ENCODE assay signal across 28 cellular contexts in genomic region chr9:68672625-68673024, GRCh38. TPM values are rescaled to one million over a fixed set of nuclear protein-coding genes. Genes with fewer than 3 reads are reported as not detected.
"Had no signal": no experiment of that assay in that cellular context is flagged by ENCODE, and none has a peak within 500 bp of the region (broad histone marks: within the 10 kb centered on the region; RNA-seq: fewer than 3 reads in every experiment).

No MANE protein-coding gene starts in this region.

- H3K27ac ChIP-seq: ascending aorta, breast epithelium, cardiac muscle cell, colonic mucosa, dorsolateral prefrontal cortex, esophagus muscularis mucosa, foreskin keratinocyte, gastrocnemius medialis had no signal

- H3K27ac Mint-ChIP-seq: activated CD4-positive, alpha-beta T cell treated with anti-CD3 and anti-CD28 coated beads for 36 hours; activated CD8-positive, alpha-beta T cell treated with anti-CD3 and anti-CD28 coated beads for 36 hours; activated naive CD4-positive, alpha-beta T cell treated with anti-CD3 and anti-CD28 coated beads, Interleukin-2, amount 10 ng/mL, durations not matched to agents 7 days and 5 days; activated naive CD4-positive, alpha-beta T cell treated with anti-CD3 and anti-CD28 coated beads, Interleukin-2, amount 50 U/mL, for 72 hours; activated naive CD8-positive, alpha-beta T cell treated with anti-CD3 and anti-CD28 coated beads, Interleukin-2, amount 10 ng/mL, durations not matched to agents 7 days and 5 days; brain; endodermal cell had no signal

- ATAC-seq: activated CD4-positive, alpha-beta T cell treated with anti-CD3 and anti-CD28 coated beads for 36 hours; activated CD8-positive, alpha-beta T cell treated with anti-CD3 and anti-CD28 coated beads for 36 hours; activated T-cell treated with anti-CD3 and anti-CD28 coated beads, Interleukin-2, amount 50 U/mL, for 4 hours; foreskin keratinocyte; gastrocnemius medialis had no signal

- H3K4me3 Mint-ChIP-seq: activated CD4-positive, alpha-beta T cell treated with anti-CD3 and anti-CD28 coated beads for 36 hours; activated CD4-positive, alpha-beta T cell treated with anti-CD3 and anti-CD28 coated beads, Interleukin-2, amount 10 ng/mL, durations not matched to agents 7 days and 5 days; activated CD8-positive, alpha-beta T cell treated with anti-CD3 and anti-CD28 coated beads for 36 hours; activated naive CD4-positive, alpha-beta T cell treated with anti-CD3 and anti-CD28 coated beads, Interleukin-2, amount 10 ng/mL, durations not matched to agents 7 days and 5 days; activated naive CD8-positive, alpha-beta T cell treated with anti-CD3 and anti-CD28 coated beads, Interleukin-2, amount 10 ng/mL, durations not matched to agents 7 days and 5 days; activated T-cell treated with anti-CD3 and anti-CD28 coated beads, Interleukin-2, amount 50 U/mL, for 4 hours; brain; endodermal cell had no signal

- H3K9me3 Mint-ChIP-seq: activated CD4-positive, alpha-beta T cell treated with anti-CD3 and anti-CD28 coated beads, Interleukin-2, amount 10 ng/mL, durations not matched to agents 7 days and 5 days; activated CD8-positive, alpha-beta T cell treated with anti-CD3 and anti-CD28 coated beads for 36 hours; activated naive CD4-positive, alpha-beta T cell treated with anti-CD3 and anti-CD28 coated beads, Interleukin-2, amount 10 ng/mL, durations not matched to agents 7 days and 5 days; activated naive CD4-positive, alpha-beta T cell treated with anti-CD3 and anti-CD28 coated beads, Interleukin-2, amount 50 U/mL, for 72 hours; activated naive CD8-positive, alpha-beta T cell treated with anti-CD3 and anti-CD28 coated beads, Interleukin-2, amount 10 ng/mL, durations not matched to agents 7 days and 5 days; activated T-cell treated with anti-CD3 and anti-CD28 coated beads, Interleukin-2, amount 50 U/mL, for 4 hours; brain; endodermal cell had no signal

- H3K27me3 Mint-ChIP-seq: activated naive CD8-positive, alpha-beta T cell treated with anti-CD3 and anti-CD28 coated beads, Interleukin-2, amount 10 ng/mL, durations not matched to agents 7 days and 5 days had no signal

- H3K36me3 ChIP-seq: ascending aorta, breast epithelium, cardiac muscle cell, colonic mucosa, esophagus muscularis mucosa, gastrocnemius medialis had no signal

- DNase-seq: activated CD4-positive, alpha-beta T cell treated with anti-CD3 and anti-CD28 coated beads for 36 hours; activated CD4-positive, alpha-beta T cell treated with anti-CD3 and anti-CD28 coated beads, Interleukin-2, amount 10 ng/mL, durations not matched to agents 7 days and 5 days; activated CD4-positive, alpha-beta T cell treated with anti-CD3 and anti-CD28 coated beads, Interleukin-2, amount 50 U/mL, for 48 hours; activated CD4-positive, CD25-positive, alpha-beta regulatory T cell; activated CD4-positive, CD25-positive, alpha-beta regulatory T cell treated with anti-CD3 and anti-CD28 coated beads, Interleukin-2, amount 50 U/mL, for 72 hours; activated CD8-positive, alpha-beta memory T cell treated with anti-CD3 and anti-CD28 coated beads for 24 hours; activated CD8-positive, alpha-beta T cell treated with anti-CD3 and anti-CD28 coated beads for 36 hours; activated gamma-delta T cell; activated naive CD4-positive, alpha-beta T cell; activated naive CD4-positive, alpha-beta T cell treated with anti-CD3 and anti-CD28 coated beads, Interleukin-2, amount 10 ng/mL, durations not matched to agents 7 days and 5 days; activated naive CD8-positive, alpha-beta T cell treated with anti-CD3 and anti-CD28 coated beads, Interleukin-2, amount 10 ng/mL, durations not matched to agents 7 days and 5 days; activated T-cell treated with anti-CD3 and anti-CD28 coated beads, Interleukin-2, amount 50 U/mL, for 4 hours; central memory CD4-positive, alpha-beta T cell; cerebellar nuclear complex; colonic mucosa; dorsolateral prefrontal cortex; effector memory CD4-positive, alpha-beta T cell; endodermal cell; foreskin keratinocyte; gastrocnemius medialis; glutamatergic neuron had no signal

- H3K27me3 ChIP-seq: ascending aorta, breast epithelium, colonic mucosa, foreskin keratinocyte, gastrocnemius medialis had no signal

- H3K4me1 ChIP-seq: ascending aorta, breast epithelium, colonic mucosa, esophagus muscularis mucosa, foreskin keratinocyte, gastrocnemius medialis had no signal

- H3K36me3 Mint-ChIP-seq: activated naive CD4-positive, alpha-beta T cell treated with anti-CD3 and anti-CD28 coated beads, Interleukin-2, amount 10 ng/mL, durations not matched to agents 7 days and 5 days; activated naive CD4-positive, alpha-beta T cell treated with anti-CD3 and anti-CD28 coated beads, Interleukin-2, amount 50 U/mL, for 72 hours; activated naive CD8-positive, alpha-beta T cell treated with anti-CD3 and anti-CD28 coated beads, Interleukin-2, amount 10 ng/mL, durations not matched to agents 7 days and 5 days; brain had no signal

- H3K4me3 ChIP-seq: ascending aorta, breast epithelium, cardiac muscle cell, colonic mucosa, dorsolateral prefrontal cortex, esophagus muscularis mucosa, gastrocnemius medialis had no signal

- H3K9me3 ChIP-seq: ascending aorta, breast epithelium, colonic mucosa, esophagus muscularis mucosa, gastrocnemius medialis had no signal

- H3K4me1 Mint-ChIP-seq: activated CD4-positive, alpha-beta T cell treated with anti-CD3 and anti-CD28 coated beads for 36 hours; activated CD4-positive, alpha-beta T cell treated with anti-CD3 and anti-CD28 coated beads, Interleukin-2, amount 10 ng/mL, durations not matched to agents 7 days and 5 days; activated naive CD4-positive, alpha-beta T cell treated with anti-CD3 and anti-CD28 coated beads, Interleukin-2, amount 10 ng/mL, durations not matched to agents 7 days and 5 days; activated naive CD8-positive, alpha-beta T cell treated with anti-CD3 and anti-CD28 coated beads, Interleukin-2, amount 10 ng/mL, durations not matched to agents 7 days and 5 days had no signal

RNA-seq across cellular contexts. Expression of gene PIP5K1B, which starts 32.4 kb away (rescaled TPM):
- total RNA-seq: epithelial cell of proximal tubule had no signal
- polyA plus RNA-seq: foreskin keratinocyte had no signal
